ENCODE assay signal across 9 cellular contexts in genomic region chr10:43227911-43228782, GRCh38. TPM values are rescaled to one million over a fixed set of nuclear protein-coding genes. Genes with fewer than 3 reads are reported as not detected.
DNase-seq lines count a peak whose midpoint lies in the region; ATAC-seq and TF ChIP-seq lines count a peak whose summit lies in the region.
"Had no signal": no experiment of that assay in that cellular context is flagged by ENCODE, and none has a peak within 500 bp of the region (broad histone marks: within the 10 kb centered on the region; RNA-seq: fewer than 3 reads in every experiment).

No MANE protein-coding gene starts in this region.

- WGBS in H9 (ENCODE audit: extremely low coverage, insufficient read length, low lambda C conversion rate): no CpG with 5 or more reads among the region's 14 CpGs
- whole genome bisulfite sequencing in sigmoid colon, 2 donors: 77 to 82% methylated on average over 14 of the region's 14 CpGs

- no peak overlapping the region for H2AFZ ChIP-seq in H9 (ENCODE audit: low read length)

- no peak overlapping the region for H3K9ac ChIP-seq in H9 (ENCODE audit: extremely low read depth, insufficient read length, low read length)

- peaks cover 71% of the 10 kb centered on the region for H3K27me3 Mint-ChIP-seq in H9 (ENCODE audit: low read depth)

- no peaks in the 10 kb centered on the region for H3K79me1 ChIP-seq in H9 (ENCODE audit: insufficient read depth, low read depth, low read length, poor library complexity, severe bottlenecking)

- H3K4ac ChIP-seq in H9 (ENCODE audit: low read depth, low read length): no peak overlapping the region

- no peak overlapping the region for H2BK5ac ChIP-seq in H9 (ENCODE audit: insufficient read length, low read length)

- H3K18ac ChIP-seq in H9 (ENCODE audit: insufficient read length, low read depth, low read length): no peak overlapping the region

- TF ChIP-seq CTCF in H9 (conservative IDR thresholded peaks at IDR 0.05) (no peak), sigmoid colon (IDR thresholded peaks at IDR 0.05) (no peak)

- no peak overlapping the region for H2BK120ac ChIP-seq in H9 (ENCODE audit: low read depth, low read length, poor library complexity, severe bottlenecking)

- H3K4me1 ChIP-seq in H9 (ENCODE audit: insufficient read depth, low read length) (no peaks in the 10 kb centered on the region; the same call in 1 of the 2 replicates), sigmoid colon (peaks cover 0 to 17% (median 14%) of the 10 kb centered on the region in 4 donors)

- no peak for ATAC-seq in left ventricle myocardium superior
- ATAC-seq in HG03354 (IDR thresholded peaks at IDR 0.05; ENCODE audit: poor library complexity, severe bottlenecking, unreplicated experiment): no peak

- H4K91ac ChIP-seq in H9 (ENCODE audit: insufficient read length, low read depth, low read length): no peak overlapping the region

- H3T11ph ChIP-seq in H9 (ENCODE audit: low read length): no peak overlapping the region

- TF ChIP-seq EP300 in sigmoid colon (IDR thresholded peaks at IDR 0.05): no peak

- TF ChIP-seq POLR2A in sigmoid colon (IDR thresholded peaks at IDR 0.05): no peak

- H2BK20ac ChIP-seq in H9 (ENCODE audit: low read depth, low read length, poor library complexity, severe bottlenecking): no peak overlapping the region

- no peaks in the 10 kb centered on the region for H4K20me1 ChIP-seq in H9 (ENCODE audit: control insufficient read depth, insufficient read depth, insufficient read length)

- no peak overlapping the region for H3K14ac ChIP-seq in H9 (ENCODE audit: insufficient read depth, low read length)

- no peak overlapping the region for H4K5ac ChIP-seq in H9 (ENCODE audit: insufficient read length, low read depth, low read length)

- H3K9me3 ChIP-seq in H9 (ENCODE audit: control insufficient read depth, low read depth, low read length) (no peaks in the 10 kb centered on the region), sigmoid colon (no peaks in the 10 kb centered on the region)
- H3K9me3 ChIP-seq: neutrophil had no signal

- H2AK5ac ChIP-seq in H9 (ENCODE audit: insufficient read length, low read length): no peak overlapping the region

- H3K27ac Mint-ChIP-seq in H9: peak overlapping the region in 1 of 3 experiments; percentile 12; a peak in 1 of 7 replicates

- H3K36me3 ChIP-seq in sigmoid colon: no peaks in the 10 kb centered on the region
- H3K36me3 ChIP-seq: neutrophil had no signal

- H3K27me3 ChIP-seq in H9 (ENCODE audit: insufficient read depth, low read length): peaks cover 19% of the 10 kb centered on the region; the same call in 1 of the 2 replicates
- H3K27me3 ChIP-seq in sigmoid colon: peaks cover 23 to 49% (median 30%) of the 10 kb centered on the region in 3 donors

- H2BK15ac ChIP-seq in H9 (ENCODE audit: low read depth, low read length): no peak overlapping the region

- no peak overlapping the region for H3K27ac ChIP-seq in H9 (ENCODE audit: insufficient read length, low read depth, low read length)
- no peak overlapping the region for H3K27ac ChIP-seq in sigmoid colon
- H3K27ac ChIP-seq: neutrophil had no signal

- intact Hi-C loops in left ventricle myocardium superior (cut with micrococcal nuclease): no loop called here
- intact Hi-C loops in sigmoid colon (cut with DNase I): no loop called here

- peak; percentile 30 for DNase-seq in H9
- DNase-seq in activated CD8-positive, alpha-beta memory T cell treated with anti-CD3 and anti-CD28 coated beads, Interleukin-2, amount 50 U/mL, for 48 hours: peak; percentile 51
- peak; percentile 16 for DNase-seq in left ventricle myocardium superior
- peak; percentile 51 for DNase-seq in sigmoid colon
- no peak for DNase-seq in RPMI8226
- DNase-seq in NCI-H510A (lab: John Stamatoyannopoulos, UW): no peak
- DNase-seq in SW 1271 (lab: John Stamatoyannopoulos, UW): no peak

- peaks cover 8% of the 10 kb centered on the region for H3K23me2 ChIP-seq in H9 (ENCODE audit: insufficient read length, low read depth, low read length, poor library complexity, severe bottlenecking)

- H3K79me2 ChIP-seq in H9 (ENCODE audit: insufficient read depth, low read length): no peaks in the 10 kb centered on the region

- peak overlapping the region in 1 of 4 donors; percentile 40 for H3K4me3 ChIP-seq in sigmoid colon

- peak overlapping the region; percentile 64 to 80; a peak in 4 of 5 replicates for H3K4me3 Mint-ChIP-seq in H9

- H3K56ac ChIP-seq in H9 (ENCODE audit: insufficient read length, low read depth, low read length): no peak overlapping the region

- no peak overlapping the region for H4K8ac ChIP-seq in H9 (replicated peaks; ENCODE audit: insufficient read length, low read depth, low read length)

- peak overlapping the region; percentile 15 for H3K4me2 ChIP-seq in H9 (ENCODE audit: insufficient read depth, insufficient read length, low read length)

- peaks cover 13 to 18% of the 10 kb centered on the region in 2 experiments for H3K4me1 Mint-ChIP-seq in H9

- H3K36me3 Mint-ChIP-seq in H9 (ENCODE audit: insufficient read depth in 1 of 3, low read depth in 3 of 3): no peaks in the 10 kb centered on the region

- no peak overlapping the region for H2BK12ac ChIP-seq in H9 (ENCODE audit: insufficient read length, low read depth, low read length)

- H3K23ac ChIP-seq in H9 (ENCODE audit: insufficient read length, low read depth, low read length): no peak overlapping the region

- H3K9me3 Mint-ChIP-seq in H9: no peaks in the 10 kb centered on the region; a peak in 1 of 5 replicates

RNA-seq across cellular contexts. Expression of gene RASGEF1A, which starts 38.7 kb away (rescaled TPM):
- total RNA-seq in H9 (2021) (17.6 and 20.0 TPM in 2 replicates), left ventricle myocardium superior (2.7 TPM), sigmoid colon (1 to 10 TPM in 1 of 4 donors, under 1 TPM in 3; 0.27 to 2.5 (median 0.34) TPM)
- polyA plus RNA-seq in sigmoid colon: 1 to 10 TPM in 1 of 3 donors, under 1 TPM in 2; 0.46 to 1.6 (median 0.60) TPM

Comparison
In these comparisons a context has a peak if more than half of its experiments do, and no peak if none do; other contexts are left out.
1. DNase-seq: peak in H9 (single experiment), activated CD8-positive, alpha-beta memory T cell treated with anti-CD3 and anti-CD28 coated beads, Interleukin-2, amount 50 U/mL, for 48 hours (single experiment), left ventricle myocardium superior (single experiment) and sigmoid colon (single experiment); none in RPMI8226 (single experiment), NCI-H510A (single experiment) and SW 1271 (0 of 2).